Comparison of ENCODE assay signal across 20 cellular contexts in the genomic region with DNA sequence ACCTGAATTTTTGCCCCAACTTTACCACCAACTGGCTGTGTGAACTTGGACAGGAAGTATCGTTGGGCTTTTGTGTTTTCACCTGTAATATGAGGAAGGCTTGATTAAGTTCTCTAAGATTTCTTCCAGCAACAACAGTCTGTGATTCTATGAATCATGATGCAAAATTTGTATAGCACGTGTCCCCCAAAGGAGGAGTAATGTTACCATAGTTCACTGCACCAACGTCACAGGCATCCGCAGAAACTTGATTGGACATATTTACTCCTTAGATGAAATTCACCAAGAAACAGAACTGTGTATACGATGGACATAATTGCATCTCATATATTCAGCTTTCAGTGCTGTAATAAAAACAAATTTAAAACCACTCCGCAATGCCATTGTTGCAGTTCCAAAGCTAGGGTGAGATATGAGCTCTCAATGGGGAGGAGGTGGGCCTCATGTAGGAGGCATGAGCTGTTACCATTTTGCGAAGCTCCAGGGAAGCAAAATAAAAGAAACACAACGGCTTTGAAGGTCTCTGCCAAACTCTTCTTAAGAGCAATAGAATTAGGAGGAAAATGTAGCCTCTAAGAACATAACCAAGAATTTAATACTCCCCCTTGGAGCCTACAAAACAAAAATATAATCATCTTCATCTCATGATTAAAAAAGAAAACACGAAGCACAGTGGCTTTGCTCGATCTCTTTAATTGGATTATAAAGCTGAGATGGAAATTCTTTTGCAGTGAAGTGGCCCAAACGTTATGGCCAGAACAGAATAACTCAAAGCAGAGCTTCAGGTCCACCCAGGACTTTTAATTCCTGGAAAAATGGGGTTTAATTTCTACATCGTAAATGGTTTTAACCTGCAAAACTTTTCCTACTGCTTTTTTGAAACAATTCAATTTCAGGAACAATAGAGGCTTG.
DNase-seq lines count a peak whose midpoint lies in the region; ATAC-seq and TF ChIP-seq lines count a peak whose summit lies in the region.
"Had no signal": no experiment of that assay in that cellular context is flagged by ENCODE, and none has a peak within 500 bp of the region (broad histone marks: within the 10 kb centered on the region; RNA-seq: fewer than 3 reads in every experiment).

No MANE protein-coding gene starts in this region.

- DNase-seq in AG10803 (ENCODE audit: low read depth) (peak; percentile 21), M059J (ENCODE audit: low read depth) (peak; percentile 31), choroid plexus epithelial cell (ENCODE audit: low read depth) (peak; percentile 58), GM19240 (ENCODE audit: insufficient read length, low spot score) (no peak), GM19238 (ENCODE audit: insufficient read length, low spot score) (no peak), WERI-Rb-1 (no peak)
- DNase-seq: ACHN; activated CD8-positive, alpha-beta memory T cell treated with anti-CD3 and anti-CD28 coated beads for 24 hours; activated naive CD4-positive, alpha-beta T cell treated with anti-CD3 and anti-CD28 coated beads, Interleukin-2, amount 50 U/mL, for 16 hours; activated T-cell treated with anti-CD3 and anti-CD28 coated beads, Interleukin-2, amount 50 U/mL, for 48 hours; CD4-positive, alpha-beta memory T cell; gastrocnemius medialis; mesendoderm; naive thymus-derived CD8-positive, alpha-beta T cell; spleen; T-helper 9 cell; upper lobe of right lung had no signal

- H3K4me1 Mint-ChIP-seq in nephron = peaks cover 27% of the 10 kb centered on the region
- H3K4me1 Mint-ChIP-seq: CD4-positive, alpha-beta memory T cell had no signal

- H3K4me3 ChIP-seq in AG10803 (ENCODE audit: low read length) = no peak overlapping the region; the same call in 1 of the 2 replicates
- H3K4me3 ChIP-seq in choroid plexus epithelial cell (ENCODE audit: low read depth, low read length) = no peak overlapping the region
- H3K4me3 ChIP-seq in WERI-Rb-1 (ENCODE audit: low read depth, low read length) = no peak overlapping the region
- H3K4me3 ChIP-seq: gastrocnemius medialis, prostate gland, spleen, upper lobe of right lung had no signal

- no peak for ATAC-seq in HG02678 (IDR thresholded peaks at IDR 0.05; ENCODE audit: unreplicated experiment)
- ATAC-seq: gastrocnemius medialis; naive thymus-derived CD8-positive, alpha-beta T cell; upper lobe of right lung had no signal

- H3K27me3 ChIP-seq in WERI-Rb-1 (ENCODE audit: insufficient read depth, low read depth, severe bottlenecking) = peaks cover 13% of the 10 kb centered on the region
- H3K27me3 ChIP-seq: gastrocnemius medialis, spleen, upper lobe of right lung had no signal

- H3K27me3 Mint-ChIP-seq in nephron (ENCODE audit: low read depth) = no peaks in the 10 kb centered on the region
- H3K27me3 Mint-ChIP-seq: naive thymus-derived CD8-positive, alpha-beta T cell had no signal

- no peak overlapping the region for H3K27ac ChIP-seq in WERI-Rb-1
- H3K27ac ChIP-seq: gastrocnemius medialis, prostate gland, spleen, upper lobe of right lung had no signal

- no peaks in the 10 kb centered on the region for H3K9me3 ChIP-seq in WERI-Rb-1 (ENCODE audit: severe bottlenecking)
- H3K9me3 ChIP-seq: gastrocnemius medialis, prostate gland, upper lobe of right lung had no signal

- no peak for TF ChIP-seq CTCF in AG10803 (conservative IDR thresholded peaks at IDR 0.05; ENCODE audit: low read length)
- no peak for TF ChIP-seq CTCF in choroid plexus epithelial cell (conservative IDR thresholded peaks at IDR 0.05; ENCODE audit: low read depth, low read length)
- no peak for TF ChIP-seq CTCF in nephron (IDR thresholded peaks at IDR 0.05; ENCODE audit: unreplicated experiment in 3 of 3)
- TF ChIP-seq CTCF in WERI-Rb-1 (IDR thresholded peaks at IDR 0.05; ENCODE audit: low read depth, low read length) = no peak

- peak overlapping the region in 1 of 3 experiments; percentile 9 for H3K4me3 Mint-ChIP-seq in nephron
- H3K4me3 Mint-ChIP-seq: CD4-positive, alpha-beta memory T cell; naive thymus-derived CD8-positive, alpha-beta T cell had no signal

- H3K9me3 Mint-ChIP-seq in nephron = peaks cover 3% of the 10 kb centered on the region

- H3K36me3 ChIP-seq in WERI-Rb-1 = no peaks in the 10 kb centered on the region
- H3K36me3 ChIP-seq: gastrocnemius medialis, prostate gland, spleen, upper lobe of right lung had no signal

- peaks cover 6% of the 10 kb centered on the region for H3K36me3 Mint-ChIP-seq in nephron (ENCODE audit: low read depth)
- H3K36me3 Mint-ChIP-seq: CD4-positive, alpha-beta memory T cell had no signal

- peak overlapping the region; percentile 65 to 92 (median 88) for H3K27ac Mint-ChIP-seq in nephron
- H3K27ac Mint-ChIP-seq: CD4-positive, alpha-beta memory T cell; naive thymus-derived CD8-positive, alpha-beta T cell had no signal

Comparison
In these comparisons a context has a peak if more than half of its experiments do, and no peak if none do; other contexts are left out.
1. DNase-seq: peak in AG10803 (single experiment), M059J (single experiment) and choroid plexus epithelial cell (single experiment); none in GM19240 (single experiment), GM19238 (single experiment) and WERI-Rb-1 (single experiment).